21 cellular contexts compared by ENCODE assay signal in genomic region chr9:87579761-87580626, GRCh38.
DNase-seq lines count a peak whose midpoint lies in the region; ATAC-seq, FAIRE-seq and TF ChIP-seq lines count a peak whose summit lies in the region.
"Had no signal": no experiment of that assay in that cellular context is flagged by ENCODE, and none has a peak within 500 bp of the region (broad histone marks: within the 10 kb centered on the region; RNA-seq: fewer than 3 reads in every experiment).

No MANE protein-coding gene starts in this region.

- H2BK12ac ChIP-seq in mesenchymal stem cell (ENCODE audit: low read length in 2 of 2): peak overlapping the region in 1 of 2 experiments; percentile 15

- no peaks in the 10 kb centered on the region for H3K9me3 Mint-ChIP-seq in astrocyte (ENCODE audit: unreplicated experiment)
- H3K9me3 Mint-ChIP-seq: activated T-helper 1 cell treated with anti-CD3 and anti-CD28 coated beads, Interleukin-12 subunit alpha, Interleukin-12 subunit beta, Interleukin-2, Interleukin-4 antibody, amounts not matched to agents 30 ng/mL and 10 ng/mL and 1 ng/mL, durations not matched to agents 14 hours and 24 hours and 36 hours had no signal

- peaks cover 40% of the 10 kb centered on the region for H3K4me1 Mint-ChIP-seq in astrocyte (ENCODE audit: low read depth, unreplicated experiment)
- H3K4me1 Mint-ChIP-seq: activated CD4-positive, alpha-beta T cell treated with anti-CD3 and anti-CD28 coated beads for 36 hours; activated CD8-positive, alpha-beta memory T cell treated with anti-CD3 and anti-CD28 coated beads, Interleukin-2, amount 10 ng/mL, durations not matched to agents 7 days and 5 days had no signal

- H2AFZ ChIP-seq in astrocyte (ENCODE audit: low read depth, low read length) (no peak overlapping the region), mesenchymal stem cell (ENCODE audit: low read depth, low read length) (no peak overlapping the region)

- no peak overlapping the region for H4K91ac ChIP-seq in mesenchymal stem cell (ENCODE audit: low read length)

- H4K8ac ChIP-seq in mesenchymal stem cell (ENCODE audit: low read length): no peak overlapping the region

- peaks cover 3% of the 10 kb centered on the region for H3K36me3 Mint-ChIP-seq in astrocyte (ENCODE audit: low read depth, unreplicated experiment)
- H3K36me3 Mint-ChIP-seq: activated CD8-positive, alpha-beta memory T cell treated with anti-CD3 and anti-CD28 coated beads, Interleukin-2, amount 10 ng/mL, durations not matched to agents 7 days and 5 days; activated naive CD8-positive, alpha-beta T cell had no signal

- no peak overlapping the region for H2AK5ac ChIP-seq in mesenchymal stem cell (ENCODE audit: low read length, severe bottlenecking)

- no peak overlapping the region for H3K4me2 ChIP-seq in astrocyte (ENCODE audit: low read length)
- no peak overlapping the region for H3K4me2 ChIP-seq in mesenchymal stem cell (ENCODE audit: low read length, poor library complexity, severe bottlenecking)

- no peak for TF ChIP-seq EP300 in upper lobe of left lung (IDR thresholded peaks at IDR 0.05)

- FAIRE-seq in astrocyte (lab: Jason Lieb, UNC): no peak

- no peak overlapping the region for H3K4me3 Mint-ChIP-seq in astrocyte (ENCODE audit: unreplicated experiment)
- H3K4me3 Mint-ChIP-seq: activated CD4-positive, alpha-beta T cell treated with anti-CD3 and anti-CD28 coated beads for 36 hours; activated CD8-positive, alpha-beta memory T cell treated with anti-CD3 and anti-CD28 coated beads, Interleukin-2, amount 10 ng/mL, durations not matched to agents 7 days and 5 days; activated naive CD8-positive, alpha-beta T cell; activated T-helper 1 cell treated with anti-CD3 and anti-CD28 coated beads, Interleukin-12 subunit alpha, Interleukin-12 subunit beta, Interleukin-2, Interleukin-4 antibody, amounts not matched to agents 30 ng/mL and 10 ng/mL and 1 ng/mL, durations not matched to agents 14 hours and 24 hours and 36 hours; HFFc6 had no signal

- H3K4me3 ChIP-seq in astrocyte (ENCODE audit: insufficient read depth, low read depth, low read length) (no peak overlapping the region), mesenchymal stem cell (ENCODE audit: insufficient read depth in 1 of 2, low read depth in 1 of 2, low read length in 2 of 2) (no peak overlapping the region), upper lobe of left lung (no peak overlapping the region), heart left ventricle (no peak overlapping the region)
- H3K4me3 ChIP-seq: testis had no signal

- H2BK120ac ChIP-seq in mesenchymal stem cell (ENCODE audit: low read depth, low read length): no peak overlapping the region

- no peaks in the 10 kb centered on the region for H3K79me2 ChIP-seq in astrocyte (ENCODE audit: insufficient read depth, low read length)

- DNase-seq in M059J (ENCODE audit: low read depth) (peak; percentile 66), astrocyte (ENCODE audit: low read depth) (peak; percentile 67), mesenchymal stem cell (peak; percentile 75), upper lobe of left lung (no peak), heart left ventricle (no peak)
- DNase-seq: activated CD4-positive, alpha-beta T cell treated with anti-CD3 and anti-CD28 coated beads for 36 hours; activated CD8-positive, alpha-beta memory T cell treated with anti-CD3 and anti-CD28 coated beads, Interleukin-2, amount 10 ng/mL, durations not matched to agents 7 days and 5 days; brain microvascular endothelial cell; HFFc6; left ventricle myocardium superior; NCI-H1436 treated with DMSO at 0.1 percent for 48 hours; NCI-H2171; NCI-H524 treated with DMSO at 0.1 percent for 48 hours; nucleus accumbens; right cardiac atrium; testis had no signal

- no peak overlapping the region for H3K9ac ChIP-seq in astrocyte (ENCODE audit: low read length)
- no peak overlapping the region for H3K9ac ChIP-seq in mesenchymal stem cell (ENCODE audit: low read length)

- ATAC-seq in upper lobe of left lung (ENCODE audit: low FRiP score in 2 of 2) (peak; percentile 14 to 70), HG03457 (IDR thresholded peaks at IDR 0.05; ENCODE audit: unreplicated experiment) (no peak), HG02759 (IDR thresholded peaks at IDR 0.05; ENCODE audit: unreplicated experiment) (no peak), heart left ventricle (no peak)
- ATAC-seq: activated CD4-positive, alpha-beta T cell treated with anti-CD3 and anti-CD28 coated beads for 36 hours; activated CD8-positive, alpha-beta memory T cell treated with anti-CD3 and anti-CD28 coated beads, Interleukin-2, amount 10 ng/mL, durations not matched to agents 7 days and 5 days; left ventricle myocardium superior; right cardiac atrium had no signal

- no peaks in the 10 kb centered on the region for H4K20me1 ChIP-seq in astrocyte (ENCODE audit: insufficient read depth, low read length)

- intact Hi-C loops in heart left ventricle (cut with DNase I): no loop called here

- H2BK5ac ChIP-seq in mesenchymal stem cell (ENCODE audit: low read depth, low read length, poor library complexity, severe bottlenecking): no peak overlapping the region

- H3K36me3 ChIP-seq in astrocyte (ENCODE audit: insufficient read depth, low read length) (no peaks in the 10 kb centered on the region), mesenchymal stem cell (ENCODE audit: control insufficient read depth in 1 of 2, insufficient read depth in 2 of 2, low read depth in 1 of 2, low read length in 2 of 2) (peaks cover 0 to 2% of the 10 kb centered on the region in 2 experiments), upper lobe of left lung (no peaks in the 10 kb centered on the region), heart left ventricle (no peaks in the 10 kb centered on the region)
- H3K36me3 ChIP-seq: brain microvascular endothelial cell had no signal

- H3K79me1 ChIP-seq in mesenchymal stem cell (replicated peaks; ENCODE audit: low read length, poor library complexity, severe bottlenecking): peaks cover 41% of the 10 kb centered on the region

- TF ChIP-seq CTCF in astrocyte (IDR thresholded peaks at IDR 0.05; ENCODE audit: insufficient read depth, low read depth, low read length) (no peak), upper lobe of left lung (IDR thresholded peaks at IDR 0.05) (no peak), heart left ventricle (IDR thresholded peaks at IDR 0.05) (no peak)

- no peak overlapping the region for H3K4ac ChIP-seq in mesenchymal stem cell (ENCODE audit: low read depth in 1 of 2, low read length in 2 of 2)

- H3K4me1 ChIP-seq in astrocyte (ENCODE audit: insufficient read depth, low read length) (no peaks in the 10 kb centered on the region), mesenchymal stem cell (ENCODE audit: control insufficient read depth, insufficient read depth, low read depth, low read length) (peaks cover 11% of the 10 kb centered on the region), upper lobe of left lung (peaks cover 8 to 30% (median 24%) of the 10 kb centered on the region in 4 donors), heart left ventricle (peaks cover 0 to 39% (median 2%) of the 10 kb centered on the region in 12 donors)

- TF ChIP-seq POLR2A in upper lobe of left lung (IDR thresholded peaks at IDR 0.05): no peak
- no peak for TF ChIP-seq POLR2A in heart left ventricle (IDR thresholded peaks at IDR 0.05)

- no peaks in the 10 kb centered on the region for H3K9me3 ChIP-seq in astrocyte (ENCODE audit: insufficient read depth, low read depth, low read length)
- H3K9me3 ChIP-seq in mesenchymal stem cell (ENCODE audit: control insufficient read depth, low read length): no peaks in the 10 kb centered on the region
- H3K9me3 ChIP-seq in upper lobe of left lung: no peaks in the 10 kb centered on the region
- H3K9me3 ChIP-seq in heart left ventricle: no peaks in the 10 kb centered on the region
- H3K9me3 ChIP-seq: testis had no signal

- H3K18ac ChIP-seq in mesenchymal stem cell (ENCODE audit: low read depth in 1 of 2, low read length in 2 of 2): no peak overlapping the region

- 100% methylated on average over 1 of the region's 2 CpGs for WGBS in mesenchymal stem cell
- 82 to 86% methylated on average over 2 of the region's 2 CpGs for WGBS in upper lobe of left lung, 2 donors
- 87 to 96% (median 93%) methylated on average over 2 of the region's 2 CpGs for whole genome bisulfite sequencing in heart left ventricle, 4 donors

- no peak overlapping the region for H3K23ac ChIP-seq in mesenchymal stem cell (ENCODE audit: low read length in 2 of 2)

- no peaks in the 10 kb centered on the region for H3K27me3 Mint-ChIP-seq in astrocyte (ENCODE audit: low read depth, unreplicated experiment)
- H3K27me3 Mint-ChIP-seq: activated naive CD8-positive, alpha-beta T cell had no signal

- H3K27me3 ChIP-seq in astrocyte (ENCODE audit: insufficient read depth, low read length) (no peaks in the 10 kb centered on the region), mesenchymal stem cell (ENCODE audit: control insufficient read depth in 1 of 2, insufficient read depth in 1 of 2, low read length in 2 of 2) (no peaks in the 10 kb centered on the region), upper lobe of left lung (no peaks in the 10 kb centered on the region), heart left ventricle (no peaks in the 10 kb centered on the region)
- H3K27me3 ChIP-seq: brain microvascular endothelial cell, testis had no signal

- H2BK15ac ChIP-seq in mesenchymal stem cell (ENCODE audit: low read depth, poor library complexity, severe bottlenecking): no peak overlapping the region

- H3K14ac ChIP-seq in mesenchymal stem cell (ENCODE audit: low read length in 2 of 2): no peak overlapping the region

- no peak overlapping the region for H3K27ac ChIP-seq in astrocyte (ENCODE audit: low read depth, low read length)
- H3K27ac ChIP-seq in mesenchymal stem cell (ENCODE audit: low read length, poor library complexity, severe bottlenecking): no peak overlapping the region
- peak overlapping the region in 1 of 4 donors; percentile 53 for H3K27ac ChIP-seq in upper lobe of left lung
- H3K27ac ChIP-seq in heart left ventricle: no peak overlapping the region
- H3K27ac ChIP-seq: brain microvascular endothelial cell, HL-60 had no signal

- peak overlapping the region; percentile 30 for H3K27ac Mint-ChIP-seq in astrocyte (ENCODE audit: unreplicated experiment)
- H3K27ac Mint-ChIP-seq: activated CD4-positive, alpha-beta T cell treated with anti-CD3 and anti-CD28 coated beads for 36 hours; activated CD8-positive, alpha-beta memory T cell treated with anti-CD3 and anti-CD28 coated beads, Interleukin-2, amount 10 ng/mL, durations not matched to agents 7 days and 5 days; activated naive CD8-positive, alpha-beta T cell; activated T-helper 1 cell treated with anti-CD3 and anti-CD28 coated beads, Interleukin-12 subunit alpha, Interleukin-12 subunit beta, Interleukin-2, Interleukin-4 antibody, amounts not matched to agents 30 ng/mL and 10 ng/mL and 1 ng/mL, durations not matched to agents 14 hours and 24 hours and 36 hours; HFFc6 had no signal

Comparison
In these comparisons a context has a peak if more than half of its experiments do, and no peak if none do; other contexts are left out.
1. DNase-seq: peak in M059J (single experiment), astrocyte (single experiment) and mesenchymal stem cell (single experiment); none in upper lobe of left lung (0 of 2) and heart left ventricle (0 of 5).
2. ATAC-seq: peak in upper lobe of left lung (2 of 2); none in HG03457 (single experiment), HG02759 (single experiment) and heart left ventricle (0 of 4).